Comparison of ENCODE assay signal across 8 cellular contexts in the genomic region with DNA sequence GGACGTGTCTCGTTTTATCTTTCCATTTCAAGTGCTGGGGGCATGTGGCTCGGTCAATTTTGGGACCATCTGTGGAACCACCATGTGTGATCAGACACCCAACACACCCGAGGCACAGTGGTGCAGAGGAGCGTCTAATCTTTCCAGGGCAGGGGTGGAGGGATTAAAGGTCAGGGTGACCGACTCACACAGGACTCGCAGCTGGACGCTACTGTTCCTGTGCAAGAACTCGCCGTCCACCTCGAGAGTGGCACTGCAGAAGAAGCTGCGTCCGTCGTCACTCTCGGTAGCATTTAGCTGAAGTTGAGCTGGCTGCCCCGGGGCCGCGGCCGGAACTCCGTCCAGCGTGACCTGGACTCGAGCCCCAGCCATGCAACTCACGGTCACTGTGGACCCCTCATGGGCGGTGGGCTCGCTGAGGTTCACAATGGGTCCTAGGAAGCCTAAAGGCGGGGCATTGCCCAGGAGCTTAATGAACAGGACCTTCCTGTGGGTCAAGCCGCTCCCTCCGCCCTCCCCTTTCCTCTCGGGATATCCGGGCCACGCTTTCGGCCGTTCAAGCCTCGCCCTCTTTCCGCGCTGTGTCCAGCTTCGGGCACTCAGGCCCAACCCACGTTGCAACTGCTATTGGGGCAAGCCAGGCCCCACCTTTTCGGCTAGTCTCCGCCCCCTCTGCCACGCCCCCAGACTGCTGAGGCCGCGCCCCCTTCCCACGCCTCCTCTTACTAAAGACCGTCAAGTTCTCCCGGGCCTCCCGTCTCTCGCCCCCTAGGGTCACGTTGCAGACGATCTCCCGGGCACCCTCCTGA. TPM values are rescaled to one million over a fixed set of nuclear protein-coding genes. Genes with fewer than 3 reads are reported as not detected.
DNase-seq lines count a peak whose midpoint lies in the region; ATAC-seq, FAIRE-seq and TF ChIP-seq lines count a peak whose summit lies in the region.

No MANE protein-coding gene starts in this region.

- peak overlapping the region; percentile 81 for H2AFZ ChIP-seq in K562 (ENCODE audit: low read depth, low read length)

- TF ChIP-seq CTCF in K562 (IDR thresholded peaks at IDR 0.05 in 2 of 3, conservative IDR thresholded peaks at IDR 0.05 in 1 of 3; ENCODE audit: insufficient read depth in 2 of 3, low read depth in 1 of 3, low read length in 3 of 3) (peak; percentile 38 to 39 (median 38); a peak in 4 of 6 replicates), prostate gland (IDR thresholded peaks at IDR 0.05) (no peak), GM10266 (IDR thresholded peaks at IDR 0.05; ENCODE audit: control insufficient read depth, insufficient read depth, low read depth, missing control alignments) (no peak)

- BruUV-seq in K562 (replicated peaks; lab: Mats Ljungman, UMichigan), result no TSS peak

- peaks cover 37% of the 10 kb centered on the region for H3K4me1 ChIP-seq in CD4-positive, CD25-positive, alpha-beta regulatory T cell (ENCODE audit: control insufficient read depth, insufficient read depth, low read length, poor library complexity, severe bottlenecking)
- H3K4me1 ChIP-seq in K562 (replicated peaks in 1 of 2; ENCODE audit: control insufficient read depth in 2 of 2, insufficient read depth in 2 of 2, low read length in 2 of 2) (peaks cover 15 to 47% of the 10 kb centered on the region in 2 experiments; a peak in 4 of 5 replicates), prostate gland (replicated peaks) (peaks cover 13% of the 10 kb centered on the region)

- FAIRE-seq in K562 (lab: Jason Lieb, UNC), result peak; percentile 95

- peaks cover 58% of the 10 kb centered on the region for H3K79me2 ChIP-seq in K562 (ENCODE audit: control insufficient read depth, insufficient read depth, low read length)

- peaks cover 10% of the 10 kb centered on the region for H3K36me3 Mint-ChIP-seq in CD4-positive, CD25-positive, alpha-beta regulatory T cell

- TF ChIP-seq RAD21 in K562 (CRISPR knock-in tag; conservative IDR thresholded peaks at IDR 0.05 in 1 of 2, IDR thresholded peaks at IDR 0.05 in 1 of 2), result peak in 1 of 2 experiments; percentile 20; a peak in 1 of 4 replicates

- peaks cover 24% of the 10 kb centered on the region for H3K36me3 ChIP-seq in CD4-positive, CD25-positive, alpha-beta regulatory T cell (ENCODE audit: control insufficient read depth, insufficient read depth, low read length)
- H3K36me3 ChIP-seq in K562 (ENCODE audit: control insufficient read depth, insufficient read depth, low read length), result peaks cover 27% of the 10 kb centered on the region
- H3K36me3 ChIP-seq in prostate gland, result peaks cover 0 to 3% of the 10 kb centered on the region in 2 donors

- H3K27ac ChIP-seq in CD4-positive, CD25-positive, alpha-beta regulatory T cell (ENCODE audit: insufficient read depth, low read length, poor library complexity, severe bottlenecking), result peak overlapping the region; percentile 95
- H3K27ac ChIP-seq in K562 (ENCODE audit: extremely low read depth, low read depth, low read length) (peak overlapping the region; percentile 98), prostate gland (peak overlapping the region; percentile 87 to 92)

- peak overlapping the region; percentile 92 for H3K4me2 ChIP-seq in K562 (ENCODE audit: insufficient read depth, low read length)

- peak overlapping the region; percentile 51 to 96 (median 76) for H3K4me3 Mint-ChIP-seq in CD4-positive, CD25-positive, alpha-beta regulatory T cell

- no peaks in the 10 kb centered on the region for H3K9me3 Mint-ChIP-seq in CD4-positive, CD25-positive, alpha-beta regulatory T cell

- H3K9me3 ChIP-seq in CD4-positive, CD25-positive, alpha-beta regulatory T cell (ENCODE audit: control insufficient read depth in 2 of 2, low read length in 2 of 2), result no peaks in the 10 kb centered on the region
- H3K9me3 ChIP-seq in K562 (replicated peaks; ENCODE audit: control insufficient read depth, insufficient read depth, low read depth, low read length) (no peaks in the 10 kb centered on the region), prostate gland (no peaks in the 10 kb centered on the region)

- H3K9ac ChIP-seq in K562 (ENCODE audit: insufficient read depth in 1 of 2, low read depth in 2 of 2, low read length in 2 of 2), result peak overlapping the region; percentile 96 to 99

- no peak overlapping the region for H3K4me3 ChIP-seq in CD4-positive, CD25-positive, alpha-beta regulatory T cell (ENCODE audit: low read depth, low read length)
- H3K4me3 ChIP-seq in K562 (peak overlapping the region; percentile 93), prostate gland (peak overlapping the region; percentile 73 to 81)

- no peaks in the 10 kb centered on the region for H3K27me3 ChIP-seq in CD4-positive, CD25-positive, alpha-beta regulatory T cell (ENCODE audit: control insufficient read depth, insufficient read depth, low read length)
- H3K27me3 ChIP-seq in K562 (ENCODE audit: control insufficient read depth in 2 of 2, insufficient read depth in 2 of 2, low read length in 2 of 2), result no peaks in the 10 kb centered on the region
- H3K27me3 ChIP-seq in prostate gland (replicated peaks; ENCODE audit: insufficient read depth), result no peaks in the 10 kb centered on the region

- H3K4me1 Mint-ChIP-seq in CD4-positive, CD25-positive, alpha-beta regulatory T cell, result peaks cover 0 to 66% (median 35%) of the 10 kb centered on the region in 4 donors

- TF ChIP-seq POLR2A in Raji (IDR thresholded peaks at IDR 0.05; ENCODE audit: insufficient read depth, low read depth, low read length) (0 out of 2 replicates have a peak, but pooled peaks have one; percentile 24), K562 (conservative IDR thresholded peaks at IDR 0.05) (peak; percentile 76), prostate gland (IDR thresholded peaks at IDR 0.05) (peak; percentile 55)

- peak overlapping the region in 2 of 3 donors; percentile 36 to 83 for H3K27ac Mint-ChIP-seq in CD4-positive, CD25-positive, alpha-beta regulatory T cell

- H4K20me1 ChIP-seq in K562 (replicated peaks; ENCODE audit: control insufficient read depth, insufficient read depth, low read length), result peaks cover 10% of the 10 kb centered on the region; the same call in 1 of the 2 replicates

- no peak for ATAC-seq in CD4-positive, CD25-positive, alpha-beta regulatory T cell (ENCODE audit: low read depth in 2 of 2)
- ATAC-seq in K562 (peak; percentile 86), HG03432 (IDR thresholded peaks at IDR 0.05; ENCODE audit: unreplicated experiment) (no peak)

- DNase-seq in CD4-positive, CD25-positive, alpha-beta regulatory T cell, result peak in 1 of 3 donors; percentile 38
- peak; percentile 89 for DNase-seq in HuH-7.5 (ENCODE audit: low spot score)
- DNase-seq in K562 (ENCODE audit: extremely low read depth in 1 of 4, low spot score in 3 of 4), result peak; percentile 91 to 97 (median 93)
- DNase-seq in hepatic stellate cell (ENCODE audit: low spot score), result peak; percentile 94
- peak; percentile 94 for DNase-seq in prostate gland (ENCODE audit: low spot score)
- DNase-seq in GM10266 (ENCODE audit: extremely low spot score), result no peak

- POLR2A ChIA-PET in K562 (lab: Yijun Ruan, JAX), result interaction anchor here (0.5 to 3.9 kb wide), 11 partner anchors 8 to 76 kb away, joined by 3 to 29 read pairs (median 6); a partner anchor contains a TSS

- H3K9me1 ChIP-seq in K562 (ENCODE audit: control insufficient read depth, insufficient read depth, low read length), result no peaks in the 10 kb centered on the region

- in situ Hi-C loops in K562 (cut with MboI), result no loop called here

- intact Hi-C loops in K562 (cut with micrococcal nuclease) (loop anchor here (2.0 kb wide), 2 partner anchors 46 to 54 kb away; a partner anchor contains a TSS), prostate gland (cut with DNase I) (no loop called here)

- CTCF ChIA-PET in K562 (lab: Yijun Ruan, JAX; ENCODE audit: low intra/inter-chr PET ratio), result no interaction called here

- TF ChIP-seq EP300 in K562 (IDR thresholded peaks at IDR 0.05; ENCODE audit: low read length), result peak; percentile 1; the same call in 1 of the 2 replicates

- H3K27me3 Mint-ChIP-seq in CD4-positive, CD25-positive, alpha-beta regulatory T cell, result no peaks in the 10 kb centered on the region

- WGBS in K562 (ENCODE audit: insufficient coverage, low coverage, missing lambda C conversion rate), result under 1% methylated on average over 48 of the region's 51 CpGs
- 15% methylated on average over 45 of the region's 51 CpGs for WGBS in prostate gland

RNA-seq across cellular contexts. Expression of a gene that starts 1.2 kb away (rescaled TPM):
- total RNA-seq in CD4-positive, CD25-positive, alpha-beta regulatory T cell, result 39.0 TPM
- 10 to 100 TPM; 10.6 to 13.6 (median 10.7) TPM for polyA plus RNA-seq in CD4-positive, CD25-positive, alpha-beta regulatory T cell
- 30.5 and 66.0 TPM in 2 replicates for total RNA-seq in K562 (2011; cell fraction: chromatin; rRNA removed; ENCODE audit: low replicate concordance)
- total RNA-seq in K562 (2011; cell fraction: nucleolus; rRNA removed), result 39.2 and 46.7 TPM in 2 replicates
- total RNA-seq in K562 (2011; cell fraction: nucleoplasm; rRNA removed), result 28.3 and 42.4 TPM in 2 replicates
- total RNA-seq in K562 (2014; rRNA removed) (30.1 and 45.1 TPM in 2 replicates), K562 (2014; rRNA removed; fragmentation: Illumina TruSeq; extraction: Trizol) (2.3 and 2.8 TPM in 2 replicates), K562 (2015; rRNA removed; fragmentation: Illumina TruSeq; extraction: Trizol) (7.0 and 9.3 TPM in 2 replicates), K562 (2021) (112 and 113 TPM in 2 replicates), prostate gland (10 to 100 TPM; 50.2 to 53.2 TPM)
- polyA plus RNA-seq in K562 (2011; rRNA removed) (2.4 and 4.9 TPM in 2 replicates), K562 (2014; fragmentation: Illumina TruSeq; extraction: Trizol) (9.3 and 36.7 TPM in 2 replicates), K562 (2014; fragmentation: Nextera tagmentation; extraction: Ambion mirVana) (under 1 TPM; 0.06 to 0.08 TPM), K562 (2014; rRNA removed) (24.6 and 29.2 TPM in 2 replicates)
- polyA plus RNA-seq in K562 (2011; cell fraction: cytosol; rRNA removed), result 3.4 and 9.5 TPM in 2 replicates
- 22.5 and 41.1 TPM in 2 replicates for polyA plus RNA-seq in K562 (2011; cell fraction: nucleus; rRNA removed)
- polyA plus RNA-seq in K562 (2012), result 39.6 and 39.8 TPM in 2 replicates
- polyA minus RNA-seq in K562 (2011; rRNA and poly(A)+ RNA removed), result 5.8 and 8.6 TPM in 2 replicates
- 41.5 and 55.1 TPM in 2 replicates for polyA minus RNA-seq in K562 (2011; cell fraction: cytosol; rRNA and poly(A)+ RNA removed)
- polyA minus RNA-seq in K562 (2011; cell fraction: nucleus; rRNA and poly(A)+ RNA removed), result 14.7 and 15.3 TPM in 2 replicates

RNA-seq across cellular contexts. Expression of a gene that starts 4.9 kb away (rescaled TPM):
- 218 TPM for total RNA-seq in CD4-positive, CD25-positive, alpha-beta regulatory T cell
- polyA plus RNA-seq in CD4-positive, CD25-positive, alpha-beta regulatory T cell, result 100 to 1,000 TPM; 239 to 288 (median 270) TPM
- total RNA-seq in K562 (2011; cell fraction: chromatin; rRNA removed; ENCODE audit: low replicate concordance), result 3.1 and 13.6 TPM in 2 replicates
- 13.3 and 15.5 TPM in 2 replicates for total RNA-seq in K562 (2011; cell fraction: nucleolus; rRNA removed)
- 8.9 and 10.7 TPM in 2 replicates for total RNA-seq in K562 (2011; cell fraction: nucleoplasm; rRNA removed)
- total RNA-seq in K562 (2014; rRNA removed) (28.6 and 33.1 TPM in 2 replicates), K562 (2014; rRNA removed; fragmentation: Illumina TruSeq; extraction: Trizol) (12.0 and 21.3 TPM in 2 replicates), K562 (2015; rRNA removed; fragmentation: Illumina TruSeq; extraction: Trizol) (27.8 TPM in 2 replicates), K562 (2021) (39.5 and 42.2 TPM in 2 replicates), prostate gland (1 to 10 TPM; 6.4 to 6.5 TPM)
- polyA plus RNA-seq in K562 (2011; rRNA removed) (24.2 and 25.2 TPM in 2 replicates), K562 (2014; fragmentation: Illumina TruSeq; extraction: Trizol) (21.4 and 22.2 TPM in 2 replicates), K562 (2014; fragmentation: Nextera tagmentation; extraction: Ambion mirVana) (10 to 100 TPM in 1 of 2 experiments, 1 to 10 TPM in 1; 6.5 to 10.8 TPM), K562 (2014; rRNA removed) (29.7 and 31.1 TPM in 2 replicates)
- 24.7 and 48.2 TPM in 2 replicates for polyA plus RNA-seq in K562 (2011; cell fraction: cytosol; rRNA removed)
- 13.6 and 14.4 TPM in 2 replicates for polyA plus RNA-seq in K562 (2011; cell fraction: nucleus; rRNA removed)
- 15.9 and 42.8 TPM in 2 replicates for polyA plus RNA-seq in K562 (2012)
- polyA minus RNA-seq in K562 (2011; rRNA and poly(A)+ RNA removed), result 8.3 and 11.0 TPM in 2 replicates
- polyA minus RNA-seq in K562 (2011; cell fraction: cytosol; rRNA and poly(A)+ RNA removed), result 18.0 and 18.9 TPM in 2 replicates
- polyA minus RNA-seq in K562 (2011; cell fraction: nucleus; rRNA and poly(A)+ RNA removed), result 4.7 and 5.1 TPM in 2 replicates

RNA-seq across cellular contexts. Expression of a gene that starts 18.7 kb away (rescaled TPM):
- 3.5 TPM for total RNA-seq in CD4-positive, CD25-positive, alpha-beta regulatory T cell
- 10 to 100 TPM; 13.1 to 16.5 (median 13.5) TPM for polyA plus RNA-seq in CD4-positive, CD25-positive, alpha-beta regulatory T cell
- 10.6 and 53.0 TPM in 2 replicates for total RNA-seq in K562 (2011; cell fraction: chromatin; rRNA removed; ENCODE audit: low replicate concordance)
- total RNA-seq in K562 (2011; cell fraction: nucleolus; rRNA removed), result 44.7 and 46.7 TPM in 2 replicates
- 24.2 and 28.0 TPM in 2 replicates for total RNA-seq in K562 (2011; cell fraction: nucleoplasm; rRNA removed)
- 47.0 and 59.4 TPM in 2 replicates for total RNA-seq in K562 (2014; rRNA removed)
- 9.7 and 15.9 TPM in 2 replicates for total RNA-seq in K562 (2014; rRNA removed; fragmentation: Illumina TruSeq; extraction: Trizol)
- 28.9 and 29.7 TPM in 2 replicates for total RNA-seq in K562 (2015; rRNA removed; fragmentation: Illumina TruSeq; extraction: Trizol)
- 34.8 and 36.8 TPM in 2 replicates for total RNA-seq in K562 (2021)
- 22.3 and 33.3 TPM in 2 replicates for polyA plus RNA-seq in K562 (2011; rRNA removed)
- 47.1 and 82.4 TPM in 2 replicates for polyA plus RNA-seq in K562 (2011; cell fraction: cytosol; rRNA removed)
- polyA plus RNA-seq in K562 (2011; cell fraction: nucleus; rRNA removed), result 33.5 and 61.9 TPM in 2 replicates
- polyA plus RNA-seq in K562 (2012), result 27.6 and 42.2 TPM in 2 replicates
- 47.2 and 55.3 TPM in 2 replicates for polyA plus RNA-seq in K562 (2014; fragmentation: Illumina TruSeq; extraction: Trizol)
- polyA plus RNA-seq in K562 (2014; fragmentation: Nextera tagmentation; extraction: Ambion mirVana), result 1 to 10 TPM; 2.5 to 5.8 TPM
- 49.2 and 49.8 TPM in 2 replicates for polyA plus RNA-seq in K562 (2014; rRNA removed)
- 4.9 and 9.2 TPM in 2 replicates for polyA minus RNA-seq in K562 (2011; rRNA and poly(A)+ RNA removed)
- 14.3 and 14.5 TPM in 2 replicates for polyA minus RNA-seq in K562 (2011; cell fraction: cytosol; rRNA and poly(A)+ RNA removed)
- polyA minus RNA-seq in K562 (2011; cell fraction: nucleus; rRNA and poly(A)+ RNA removed), result 5.3 and 9.6 TPM in 2 replicates
- total RNA-seq in prostate gland, result 10 to 100 TPM; 20.9 to 29.9 TPM

RNA-seq across cellular contexts. Expression of a gene that starts 24.9 kb away (rescaled TPM):
- total RNA-seq in CD4-positive, CD25-positive, alpha-beta regulatory T cell, result 2.8 TPM
- under 1 TPM in 1 of 4 donors, not detected in 3; 0.32 TPM for polyA plus RNA-seq in CD4-positive, CD25-positive, alpha-beta regulatory T cell
- 4.3 and 14.7 TPM in 2 replicates for total RNA-seq in K562 (2011; cell fraction: chromatin; rRNA removed; ENCODE audit: low replicate concordance)
- total RNA-seq in K562 (2011; cell fraction: nucleolus; rRNA removed), result 8.3 and 10.8 TPM in 2 replicates
- 5.3 and 6.4 TPM in 2 replicates for total RNA-seq in K562 (2011; cell fraction: nucleoplasm; rRNA removed)
- total RNA-seq in K562 (2014; rRNA removed) (2.7 and 3.0 TPM in 2 replicates), K562 (2014; rRNA removed; fragmentation: Illumina TruSeq; extraction: Trizol) (0.64 and 0.69 TPM in 2 replicates), K562 (2015; rRNA removed; fragmentation: Illumina TruSeq; extraction: Trizol) (2.7 and 2.9 TPM in 2 replicates), K562 (2021) (3.3 and 5.8 TPM in 2 replicates), prostate gland (10 to 100 TPM in 1 of 2 donors, 1 to 10 TPM in 1; 5.0 to 12.3 TPM)
- polyA plus RNA-seq in K562 (2011; rRNA removed) (2.2 and 3.2 TPM in 2 replicates), K562 (2014; fragmentation: Illumina TruSeq; extraction: Trizol) (1.5 and 1.9 TPM in 2 replicates), K562 (2014; fragmentation: Nextera tagmentation; extraction: Ambion mirVana) (under 1 TPM; 0.24 to 0.56 TPM), K562 (2014; rRNA removed) (4.5 and 5.1 TPM in 2 replicates)
- polyA plus RNA-seq in K562 (2011; cell fraction: cytosol; rRNA removed), result 2.2 and 3.4 TPM in 2 replicates
- polyA plus RNA-seq in K562 (2011; cell fraction: nucleus; rRNA removed), result 9.0 and 17.2 TPM in 2 replicates
- 3.3 and 8.0 TPM in 2 replicates for polyA plus RNA-seq in K562 (2012)
- polyA minus RNA-seq in K562 (2011; rRNA and poly(A)+ RNA removed), result 0.18 and 0.39 TPM in 2 replicates
- 1.0 and 2.0 TPM in 2 replicates for polyA minus RNA-seq in K562 (2011; cell fraction: cytosol; rRNA and poly(A)+ RNA removed)
- polyA minus RNA-seq in K562 (2011; cell fraction: nucleus; rRNA and poly(A)+ RNA removed), result 1.1 and 1.3 TPM in 2 replicates

RNA-seq across cellular contexts. Expression of a gene that starts 44.8 kb away (rescaled TPM):
- total RNA-seq in CD4-positive, CD25-positive, alpha-beta regulatory T cell, result 0.20 TPM
- polyA plus RNA-seq in CD4-positive, CD25-positive, alpha-beta regulatory T cell, result not detected
- 152 and 610 TPM in 2 replicates for total RNA-seq in K562 (2011; cell fraction: chromatin; rRNA removed; ENCODE audit: low replicate concordance)
- 442 and 477 TPM in 2 replicates for total RNA-seq in K562 (2011; cell fraction: nucleolus; rRNA removed)
- total RNA-seq in K562 (2011; cell fraction: nucleoplasm; rRNA removed), result 261 and 266 TPM in 2 replicates
- 39.7 TPM in 2 replicates for total RNA-seq in K562 (2014; rRNA removed)
- total RNA-seq in K562 (2014; rRNA removed; fragmentation: Illumina TruSeq; extraction: Trizol), result 1.7 and 3.7 TPM in 2 replicates
- total RNA-seq in K562 (2015; rRNA removed; fragmentation: Illumina TruSeq; extraction: Trizol), result 13.7 and 16.6 TPM in 2 replicates
- total RNA-seq in K562 (2021), result 69.7 and 89.5 TPM in 2 replicates
- 29.9 and 58.7 TPM in 2 replicates for polyA plus RNA-seq in K562 (2011; rRNA removed)
- 50.3 and 80.3 TPM in 2 replicates for polyA plus RNA-seq in K562 (2011; cell fraction: cytosol; rRNA removed)
- 748 and 1,281 TPM in 2 replicates for polyA plus RNA-seq in K562 (2011; cell fraction: nucleus; rRNA removed)
- 45.0 and 59.7 TPM in 2 replicates for polyA plus RNA-seq in K562 (2012)
- 12.1 and 29.4 TPM in 2 replicates for polyA plus RNA-seq in K562 (2014; fragmentation: Illumina TruSeq; extraction: Trizol)
- under 1 TPM; 0.10 to 0.11 TPM for polyA plus RNA-seq in K562 (2014; fragmentation: Nextera tagmentation; extraction: Ambion mirVana)
- 97.4 and 114 TPM in 2 replicates for polyA plus RNA-seq in K562 (2014; rRNA removed)
- 4.9 and 6.5 TPM in 2 replicates for polyA minus RNA-seq in K562 (2011; rRNA and poly(A)+ RNA removed)
- 19.6 and 29.4 TPM in 2 replicates for polyA minus RNA-seq in K562 (2011; cell fraction: cytosol; rRNA and poly(A)+ RNA removed)
- 91.7 and 98.6 TPM in 2 replicates for polyA minus RNA-seq in K562 (2011; cell fraction: nucleus; rRNA and poly(A)+ RNA removed)
- 1 to 10 TPM in 1 of 2 donors, not detected in 1; 7.1 TPM for total RNA-seq in prostate gland

Comparison
In these comparisons a context has a peak if more than half of its experiments do, and no peak if none do; other contexts are left out.
1. POLR2A ChIP-seq: peak in every context shown above with its lines; median percentile 76 in K562; 55 in prostate gland; 24 in Raji.
2. CTCF ChIP-seq: peak in K562 (3 of 3); none in prostate gland (0 of 4) and GM10266 (single experiment).
3. Peak in every context shown above with its lines, with median percentiles within 50 percentile points of each other: H3K27ac ChIP-seq.